In genomic region chr13:36536546-36536945, GRCh38 we compare ENCODE assay signal across 22 cellular contexts.
DNase-seq lines count a peak whose midpoint lies in the region; ATAC-seq and TF ChIP-seq lines count a peak whose summit lies in the region.
"Had no signal": no experiment of that assay in that cellular context is flagged by ENCODE, and none has a peak within 500 bp of the region (broad histone marks: within the 10 kb centered on the region; RNA-seq: fewer than 3 reads in every experiment).

No MANE protein-coding gene starts in this region.

- intact Hi-C loops in vagina (cut with DNase I) = no loop called here

- no peak for TF ChIP-seq POLR2A in vagina (IDR thresholded peaks at IDR 0.05)

- in situ Hi-C loops in astrocyte of the spinal cord (cut with HindIII; ENCODE audit: low sequenced_read_pairs) = no loop called here

- H3K4me3 ChIP-seq in astrocyte of the spinal cord (ENCODE audit: low read depth, low read length) (no peak overlapping the region), Karpas-422 (ENCODE audit: low read length) (no peak overlapping the region), vagina (no peak overlapping the region)
- H3K4me3 ChIP-seq: BLaER1 treated with 17β-estradiol and CSF1 and Interleukin-3, amounts not matched to agents 10 nM and 100 nM had no signal

- H3K4me1 ChIP-seq in Karpas-422 (ENCODE audit: low read length) = no peaks in the 10 kb centered on the region
- peaks cover 3% of the 10 kb centered on the region for H3K4me1 ChIP-seq in vagina

- H2AFZ ChIP-seq in Karpas-422 (ENCODE audit: low read length) = no peak overlapping the region

- H3K27me3 ChIP-seq in Karpas-422 (ENCODE audit: low read length) = no peaks in the 10 kb centered on the region
- H3K27me3 ChIP-seq in vagina = no peaks in the 10 kb centered on the region
- H3K27me3 ChIP-seq: BLaER1 treated with 17β-estradiol and CSF1 and Interleukin-3, amounts not matched to agents 10 nM and 100 nM had no signal

- no peak for TF ChIP-seq CTCF in astrocyte of the spinal cord (IDR thresholded peaks at IDR 0.05; ENCODE audit: low read depth, low read length)
- TF ChIP-seq CTCF in vagina (IDR thresholded peaks at IDR 0.05) = no peak

- H3K27ac ChIP-seq in Karpas-422 (ENCODE audit: low read length) (no peak overlapping the region), vagina (no peak overlapping the region)
- H3K27ac ChIP-seq: BLaER1 treated with 17β-estradiol and CSF1 and Interleukin-3, amounts not matched to agents 10 nM and 100 nM; KMS-11 had no signal

- H3K36me3 ChIP-seq in Karpas-422 (ENCODE audit: insufficient read depth, low read length) (no peaks in the 10 kb centered on the region), vagina (no peaks in the 10 kb centered on the region)

- DNase-seq in NCI-H748 (lab: John Stamatoyannopoulos, UW; ENCODE audit: unreplicated experiment) (peak; percentile 83), NCI-H748 treated with DMSO at 0.1 percent for 48 hours (lab: John Stamatoyannopoulos, UW) (no peak), LHCN-M2 (ENCODE audit: low read depth) (peak; percentile 8), NCI-H774 (lab: John Stamatoyannopoulos, UW) (peak; percentile 53), astrocyte of the spinal cord (ENCODE audit: low read depth, low spot score) (peak; percentile 46), Karpas-422 (no peak), vagina (ENCODE audit: extremely low spot score in 2 of 2) (no peak)
- DNase-seq: CD8-positive, alpha-beta T cell; DND-41; H7; HFFc6; NCI-H1694 treated with DMSO at 0.1 percent for 48 hours; NCI-H2227 treated with DMSO at 0.1 percent for 48 hours; NCI-H524 treated with DMSO at 0.1 percent for 48 hours; NK-92 treated with Interleukin-12 subunit alpha and Interleukin-12 subunit beta, amount 100 ng/mL, for 24 hours; T-helper 1 cell; T-helper 9 cell had no signal

- no peaks in the 10 kb centered on the region for H3K9me3 ChIP-seq in Karpas-422 (ENCODE audit: low read length)
- peaks cover 5% of the 10 kb centered on the region for H3K9me3 ChIP-seq in vagina

- no peaks in the 10 kb centered on the region for H4K20me1 ChIP-seq in Karpas-422 (ENCODE audit: insufficient read depth, low read depth, low read length)
- H4K20me1 ChIP-seq: BLaER1 treated with 17β-estradiol and CSF1 and Interleukin-3, amounts not matched to agents 10 nM and 100 nM had no signal

- no peaks in the 10 kb centered on the region for H3K79me2 ChIP-seq in Karpas-422 (ENCODE audit: low read length)

- no peak overlapping the region for H3K4me2 ChIP-seq in Karpas-422 (ENCODE audit: low read depth, low read length, poor library complexity, severe bottlenecking)
- H3K4me2 ChIP-seq: BLaER1 treated with 17β-estradiol and CSF1 and Interleukin-3, amounts not matched to agents 10 nM and 100 nM; KMS-11 had no signal

- no peak overlapping the region for H3K9ac ChIP-seq in Karpas-422 (ENCODE audit: low read length)
- H3K9ac ChIP-seq: BLaER1 treated with 17β-estradiol and CSF1 and Interleukin-3, amounts not matched to agents 10 nM and 100 nM; KMS-11 had no signal

- H3K9me2 ChIP-seq in Karpas-422 (replicated peaks; ENCODE audit: insufficient read depth, low read length) = no peaks in the 10 kb centered on the region

- ATAC-seq in HG03521 (IDR thresholded peaks at IDR 0.05; ENCODE audit: unreplicated experiment) = no peak
- ATAC-seq: CD8-positive, alpha-beta T cell; Right ventricle myocardium inferior; SK-N-SH treated with all-trans-retinoic acid at 6 μM for 48 hours had no signal

Comparison
In these comparisons a context has a peak if more than half of its experiments do, and no peak if none do; other contexts are left out.
1. DNase-seq: peak in NCI-H748 (single experiment), LHCN-M2 (single experiment), NCI-H774 (single experiment) and astrocyte of the spinal cord (single experiment); none in NCI-H748 treated with DMSO at 0.1 percent for 48 hours (single experiment), Karpas-422 (single experiment) and vagina (0 of 2).